8 cellular contexts compared by ENCODE assay signal in the genomic region with DNA sequence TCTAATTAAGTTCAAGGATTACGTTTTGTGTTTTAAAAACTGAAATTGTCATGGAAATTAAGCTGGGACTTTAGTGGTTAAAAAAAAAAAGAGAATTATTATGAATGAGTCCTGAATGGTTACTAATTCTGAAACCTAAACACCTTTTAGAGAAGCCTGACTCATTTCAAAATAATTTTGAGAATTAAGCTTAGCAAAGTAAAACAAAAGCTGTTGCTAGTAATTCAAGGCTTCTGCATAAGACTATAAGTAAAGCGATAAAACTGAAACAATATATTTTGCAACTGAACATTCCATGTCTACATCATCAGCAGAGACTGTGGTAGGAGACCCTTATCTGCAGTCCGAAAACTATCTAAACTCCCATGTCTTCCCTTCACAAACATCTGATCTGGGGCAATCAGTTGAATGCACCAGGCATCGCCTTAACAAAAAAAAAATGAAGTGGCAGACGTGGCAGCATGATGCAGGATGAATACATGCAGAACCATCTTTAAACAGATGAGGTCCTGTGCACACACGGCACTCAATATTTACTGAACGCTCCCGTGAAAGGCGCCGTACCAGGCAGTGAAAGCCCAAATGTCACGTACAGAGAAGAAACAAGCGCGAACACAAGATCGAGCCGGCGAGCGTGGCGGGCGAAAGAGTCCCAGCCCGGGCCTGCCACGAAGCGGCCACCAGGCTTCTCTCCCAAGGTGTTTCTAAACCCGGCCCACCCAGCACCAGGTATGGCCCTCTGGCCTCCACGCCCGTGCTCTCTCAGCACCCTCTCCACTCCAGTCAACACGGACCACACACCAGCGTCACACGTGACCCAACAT.
A peak's percentile ranks its signal among the peaks of the same experiment; 100 is the strongest.
DNase-seq lines count a peak whose midpoint lies in the region; ATAC-seq and TF ChIP-seq lines count a peak whose summit lies in the region.

No MANE protein-coding gene starts in this region.

- peak; percentile 61 for DNase-seq in GM03348 (ENCODE audit: low spot score)
- DNase-seq in HFFc6: peak; percentile 75
- no peak for DNase-seq in activated CD8-positive, alpha-beta T cell treated with anti-CD3 and anti-CD28 coated beads, Interleukin-2, amount 10 ng/mL, durations not matched to agents 7 days and 5 days
- no peak for DNase-seq in hepatocyte (ENCODE audit: low spot score)
- peak; percentile 76 for DNase-seq in testis
- no peak for DNase-seq in DMS79 (lab: John Stamatoyannopoulos, UW)
- no peak for DNase-seq in SIG-M5 treated with dmso at 0.1 percent for 504 hours (lab: John Stamatoyannopoulos, UW; ENCODE audit: unreplicated experiment)
- no peak for DNase-seq in activated CD4-positive, alpha-beta T cell treated with anti-CD3 and anti-CD28 coated beads, Interleukin-2, amount 50 U/mL, for 4 hours

- H3K9me3 ChIP-seq in hepatocyte (ENCODE audit: low read depth): no peaks in the 10 kb centered on the region
- H3K9me3 ChIP-seq in testis: no peaks in the 10 kb centered on the region

- peak; percentile 20 for ATAC-seq in activated CD8-positive, alpha-beta T cell treated with anti-CD3 and anti-CD28 coated beads, Interleukin-2, amount 10 ng/mL, durations not matched to agents 7 days and 5 days

- H3K27ac Mint-ChIP-seq in HFFc6: peak overlapping the region; percentile 96
- peak overlapping the region; percentile 50 for H3K27ac Mint-ChIP-seq in activated CD8-positive, alpha-beta T cell treated with anti-CD3 and anti-CD28 coated beads, Interleukin-2, amount 10 ng/mL, durations not matched to agents 7 days and 5 days

- H3K36me3 ChIP-seq in hepatocyte (replicated peaks; ENCODE audit: insufficient read depth, low read depth): no peaks in the 10 kb centered on the region
- no peaks in the 10 kb centered on the region for H3K36me3 ChIP-seq in testis (ENCODE audit: low read depth, missing control alignments)

- 73% methylated on average over 28 of the region's 28 CpGs for WGBS in hepatocyte (ENCODE audit: low lambda C conversion rate, missing lambda C conversion rate)
- WGBS in testis, 2 donors: 47 to 67% methylated on average over 27 to 28 of the region's 28 CpGs

- peaks cover 88% of the 10 kb centered on the region for H3K79me2 ChIP-seq in hepatocyte

- H3K4me3 Mint-ChIP-seq in HFFc6: peak overlapping the region; percentile 80
- no peak overlapping the region for H3K4me3 Mint-ChIP-seq in activated CD8-positive, alpha-beta T cell treated with anti-CD3 and anti-CD28 coated beads, Interleukin-2, amount 10 ng/mL, durations not matched to agents 7 days and 5 days

- peak overlapping the region; percentile 66 for H3K4me2 ChIP-seq in hepatocyte

- peaks cover 14% of the 10 kb centered on the region; the same call in 1 of the 2 replicates for H3K36me3 Mint-ChIP-seq in HFFc6 (ENCODE audit: low read depth)
- peaks cover 47% of the 10 kb centered on the region for H3K36me3 Mint-ChIP-seq in activated CD8-positive, alpha-beta T cell treated with anti-CD3 and anti-CD28 coated beads, Interleukin-2, amount 10 ng/mL, durations not matched to agents 7 days and 5 days (ENCODE audit: low read depth)

- intact Hi-C loops in testis (cut with DNase I; ENCODE audit: low total_unique reads): loop anchor here (5.0 kb wide), 1 partner anchor 64 kb away; the partner anchor contains the start of gene CHSY1

- no peaks in the 10 kb centered on the region for H3K27me3 ChIP-seq in hepatocyte
- H3K27me3 ChIP-seq in testis: no peaks in the 10 kb centered on the region

- H3K4me1 Mint-ChIP-seq in HFFc6 (ENCODE audit: low read depth): peaks cover 82% of the 10 kb centered on the region
- peaks cover 78% of the 10 kb centered on the region for H3K4me1 Mint-ChIP-seq in activated CD8-positive, alpha-beta T cell treated with anti-CD3 and anti-CD28 coated beads, Interleukin-2, amount 10 ng/mL, durations not matched to agents 7 days and 5 days (ENCODE audit: low read depth)

- H4K20me1 ChIP-seq in hepatocyte (ENCODE audit: insufficient read depth, poor library complexity, severe bottlenecking): peaks cover 3% of the 10 kb centered on the region

- H3K4me3 ChIP-seq in hepatocyte (no peak overlapping the region), testis (peak overlapping the region; percentile 13 to 42)

- H3K9me2 ChIP-seq in hepatocyte (replicated peaks; ENCODE audit: insufficient read depth): no peaks in the 10 kb centered on the region

- CTCF ChIA-PET in activated CD8-positive, alpha-beta T cell treated with anti-CD3 and anti-CD28 coated beads, Interleukin-2, amount 10 ng/mL, durations not matched to agents 7 days and 5 days (lab: Charles Lee): interaction anchor here (1.0 to 1.4 kb wide), 3 partner anchors 8 to 52 kb away, joined by 3 to 4 read pairs (median 3); no protein-coding TSS in a partner anchor

- TF ChIP-seq POLR2A in testis (IDR thresholded peaks at IDR 0.05): no peak

- POLR2A ChIA-PET in activated CD8-positive, alpha-beta T cell treated with anti-CD3 and anti-CD28 coated beads, Interleukin-2, amount 10 ng/mL, durations not matched to agents 7 days and 5 days (lab: Charles Lee): interaction anchor here (0.6 to 0.8 kb wide), 3 partner anchors 9 to 63 kb away, joined by 3 to 5 read pairs (median 3); partner anchors contain the start of gene CHSY1

- H3K27me3 Mint-ChIP-seq in HFFc6 (ENCODE audit: insufficient read depth): no peaks in the 10 kb centered on the region
- H3K27me3 Mint-ChIP-seq in activated CD8-positive, alpha-beta T cell treated with anti-CD3 and anti-CD28 coated beads, Interleukin-2, amount 10 ng/mL, durations not matched to agents 7 days and 5 days (ENCODE audit: low read depth): no peaks in the 10 kb centered on the region

- peaks cover 24% of the 10 kb centered on the region for H3K4me1 ChIP-seq in hepatocyte (ENCODE audit: insufficient read depth)
- peaks cover 46% of the 10 kb centered on the region for H3K4me1 ChIP-seq in testis

- H3K27ac ChIP-seq in hepatocyte: peak overlapping the region; percentile 91
- H3K27ac ChIP-seq in testis: peak overlapping the region; percentile 61 to 87

- H3K9me3 Mint-ChIP-seq in HFFc6: no peaks in the 10 kb centered on the region
- H3K9me3 Mint-ChIP-seq in activated CD8-positive, alpha-beta T cell treated with anti-CD3 and anti-CD28 coated beads, Interleukin-2, amount 10 ng/mL, durations not matched to agents 7 days and 5 days (ENCODE audit: insufficient read depth): no peaks in the 10 kb centered on the region

- TF ChIP-seq CTCF in HFFc6 (IDR thresholded peaks at IDR 0.05) (0 out of 2 replicates have a peak, but pooled peaks have one; percentile 9), hepatocyte (IDR thresholded peaks at IDR 0.05; ENCODE audit: poor library complexity) (no peak), testis (IDR thresholded peaks at IDR 0.05) (no peak)

- H2AFZ ChIP-seq in hepatocyte: no peak overlapping the region

Comparison
In these comparisons a context has a peak if more than half of its experiments do, and no peak if none do; other contexts are left out.
1. DNase-seq: peak in GM03348 (single experiment), HFFc6 (single experiment) and testis (single experiment); none in activated CD8-positive, alpha-beta T cell treated with anti-CD3 and anti-CD28 coated beads, Interleukin-2, amount 10 ng/mL, durations not matched to agents 7 days and 5 days (single experiment), hepatocyte (single experiment), DMS79 (single experiment), SIG-M5 treated with dmso at 0.1 percent for 504 hours (single experiment) and activated CD4-positive, alpha-beta T cell treated with anti-CD3 and anti-CD28 coated beads, Interleukin-2, amount 50 U/mL, for 4 hours (0 of 2).